16 cellular contexts compared by ENCODE assay signal in genomic region chr5:88684136-88684500, GRCh38.
A peak's percentile ranks its signal among the peaks of the same experiment; 100 is the strongest.
DNase-seq lines count a peak whose midpoint lies in the region; ATAC-seq and TF ChIP-seq lines count a peak whose summit lies in the region.
"Had no signal": no experiment of that assay in that cellular context is flagged by ENCODE, and none has a peak within 500 bp of the region (broad histone marks: within the 10 kb centered on the region; RNA-seq: fewer than 3 reads in every experiment).

No MANE protein-coding gene starts in this region.

- intact Hi-C loops in lower leg skin (cut with DNase I; ENCODE audit: low total_unique reads): loop anchor here (5.0 to 10.0 kb wide), 2 partner anchors 539 to 902 kb away; no protein-coding TSS in a partner anchor

- H3K4me1 Mint-ChIP-seq in nephron progenitor cell: peaks cover 13% of the 10 kb centered on the region

- DNase-seq in H7 (no peak), nephron progenitor cell (no peak), HK-2 (ENCODE audit: unreplicated experiment) (no peak), lower leg skin (ENCODE audit: low spot score in 2 of 2) (no peak)
- DNase-seq: activated T-cell treated with anti-CD3 and anti-CD28 coated beads for 4 hours; central memory CD4-positive, alpha-beta T cell; DND-41; gastrocnemius medialis; NCI-H1694; pancreas; spleen had no signal

- H3K4me2 ChIP-seq in KMS-11: peak overlapping the region; percentile 72

- peaks cover 23% of the 10 kb centered on the region for H3K4me1 ChIP-seq in KMS-11 (ENCODE audit: low read depth, poor library complexity, severe bottlenecking)
- H3K4me1 ChIP-seq: pancreas had no signal

- H2AFZ ChIP-seq in KMS-11 (ENCODE audit: low read depth): peak overlapping the region; percentile 96

- peaks cover 98% of the 10 kb centered on the region for H3K27me3 ChIP-seq in H7 (ENCODE audit: control insufficient read depth, insufficient read depth, low read length)
- H3K27me3 ChIP-seq in KMS-11 (ENCODE audit: insufficient read depth, low read depth): no peaks in the 10 kb centered on the region

- H3K4me3 ChIP-seq in H7 (ENCODE audit: insufficient read depth, low read depth, low read length) (peak overlapping the region; percentile 29), KMS-11 (IDR thresholded peaks at IDR 0.05; ENCODE audit: insufficient read depth, low read depth, low read length) (no peak overlapping the region), lower leg skin (ENCODE audit: low read depth, poor library complexity, severe bottlenecking) (no peak overlapping the region)
- H3K4me3 ChIP-seq: pancreas had no signal

- no peak for ATAC-seq in GM21367 (IDR thresholded peaks at IDR 0.05; ENCODE audit: unreplicated experiment)
- ATAC-seq: gastrocnemius medialis, pancreas had no signal

- no peaks in the 10 kb centered on the region for H4K20me1 ChIP-seq in KMS-11 (ENCODE audit: insufficient read depth)

- peak overlapping the region; percentile 59 for H3K4me3 Mint-ChIP-seq in nephron progenitor cell
- H3K4me3 Mint-ChIP-seq: stimulated activated naive CD8-positive, alpha-beta T cell treated with anti-CD3 and anti-CD28 coated beads, Interleukin-15, Interleukin-2, amounts not matched to agents 100 ng/mL and 50 ng/mL, for 24 hours had no signal

- no peak overlapping the region for H3K27ac Mint-ChIP-seq in nephron progenitor cell
- H3K27ac Mint-ChIP-seq: stimulated activated naive CD8-positive, alpha-beta T cell treated with anti-CD3 and anti-CD28 coated beads, Interleukin-15, Interleukin-2, amounts not matched to agents 100 ng/mL and 50 ng/mL, for 24 hours had no signal

- no peaks in the 10 kb centered on the region for H3K36me3 Mint-ChIP-seq in nephron progenitor cell (ENCODE audit: low read depth)

- no peaks in the 10 kb centered on the region for H3K9me3 Mint-ChIP-seq in nephron progenitor cell
- H3K9me3 Mint-ChIP-seq: stimulated activated naive CD8-positive, alpha-beta T cell treated with anti-CD3 and anti-CD28 coated beads, Interleukin-15, Interleukin-2, amounts not matched to agents 100 ng/mL and 50 ng/mL, for 24 hours had no signal

- H3K79me2 ChIP-seq in KMS-11 (ENCODE audit: insufficient read depth, low read depth): no peaks in the 10 kb centered on the region

- no peak for TF ChIP-seq POLR2A in lower leg skin (IDR thresholded peaks at IDR 0.05)

- H3K36me3 ChIP-seq in H7 (replicated peaks; ENCODE audit: control insufficient read depth, insufficient read depth, low read length): no peaks in the 10 kb centered on the region
- H3K36me3 ChIP-seq in KMS-11 (ENCODE audit: insufficient read depth): no peaks in the 10 kb centered on the region
- H3K36me3 ChIP-seq: gastrocnemius medialis, pancreas, spleen had no signal

- H3K27me3 Mint-ChIP-seq in nephron progenitor cell (ENCODE audit: low read depth, poor library complexity): peaks cover 100% of the 10 kb centered on the region

- TF ChIP-seq CTCF in KMS-11 (conservative IDR thresholded peaks at IDR 0.05; ENCODE audit: low read depth, low read length) (no peak), nephron progenitor cell (IDR thresholded peaks at IDR 0.05) (no peak), lower leg skin (IDR thresholded peaks at IDR 0.05) (no peak)

- WGBS in lower leg skin, 2 donors: 8 to 9% methylated on average over 16 to 17 of the region's 17 CpGs

- peak overlapping the region; percentile 66 for H3K27ac ChIP-seq in KMS-11
- peak overlapping the region; percentile 95 for H3K27ac ChIP-seq in cingulate gyrus (ENCODE audit: low read depth, low read length)
- H3K27ac ChIP-seq: gastrocnemius medialis, pancreas, RWPE1, spleen had no signal

- H3K9ac ChIP-seq in KMS-11: peak overlapping the region; percentile 66
